13 cellular contexts compared by ENCODE assay signal in genomic region chr2:235330775-235331438, GRCh38.
DNase-seq lines count a peak whose midpoint lies in the region; ATAC-seq and TF ChIP-seq lines count a peak whose summit lies in the region.
"Had no signal": no experiment of that assay in that cellular context is flagged by ENCODE, and none has a peak within 500 bp of the region (broad histone marks: within the 10 kb centered on the region; RNA-seq: fewer than 3 reads in every experiment).

No MANE protein-coding gene starts in this region.

- no peaks in the 10 kb centered on the region for H3K36me3 Mint-ChIP-seq in natural killer cell treated with Interleukin-12 subunit alpha and Interleukin-12 subunit beta and Interleukin-15 and Interleukin-18, amount 100 ng/mL, for 72 hours

- H3K27me3 ChIP-seq in foreskin keratinocyte (peaks cover 6% of the 10 kb centered on the region), aorta (ENCODE audit: control insufficient read depth in 1 of 2, insufficient read depth in 2 of 2, low read length in 1 of 2) (no peaks in the 10 kb centered on the region)
- H3K27me3 ChIP-seq: pancreas had no signal

- H3K27ac Mint-ChIP-seq in natural killer cell treated with Interleukin-12 subunit alpha and Interleukin-12 subunit beta and Interleukin-15 and Interleukin-18, amount 100 ng/mL, for 72 hours = no peak overlapping the region

- ATAC-seq in foreskin keratinocyte (peak; percentile 86), aorta (ENCODE audit: low FRiP score) (no peak)
- ATAC-seq in natural killer cell treated with Interleukin-12 subunit alpha and Interleukin-12 subunit beta and Interleukin-15 and Interleukin-18, amount 100 ng/mL, for 72 hours = no peak

- peak; percentile 83 for DNase-seq in AG09309 (ENCODE audit: low read depth)
- DNase-seq in HS-27A (ENCODE audit: low read depth) = peak; percentile 27
- peak; percentile 77 to 85 for DNase-seq in foreskin keratinocyte
- no peak for DNase-seq in GM19240 (ENCODE audit: insufficient read length, low spot score)
- DNase-seq in aorta = no peak
- DNase-seq in natural killer cell treated with Interleukin-12 subunit alpha and Interleukin-12 subunit beta and Interleukin-15 and Interleukin-18, amount 100 ng/mL, for 72 hours (ENCODE audit: low spot score) = no peak
- DNase-seq in SHP77 (lab: John Stamatoyannopoulos, UW) = no peak
- DNase-seq: activated CD4-positive, alpha-beta T cell treated with anti-CD3 and anti-CD28 coated beads for 1 hour; activated gamma-delta T cell treated with Interleukin-2 at 50 U/mL for 16 hours; effector CD4-positive, alpha-beta T cell; pancreas had no signal

- H3K9me3 Mint-ChIP-seq in natural killer cell treated with Interleukin-12 subunit alpha and Interleukin-12 subunit beta and Interleukin-15 and Interleukin-18, amount 100 ng/mL, for 72 hours = no peaks in the 10 kb centered on the region

- intact Hi-C loops in aorta (cut with DNase I) = no loop called here

- 21 to 22% methylated on average over 11 of the region's 11 CpGs for WGBS in aorta, 2 donors

- H3K4me3 Mint-ChIP-seq in natural killer cell treated with Interleukin-12 subunit alpha and Interleukin-12 subunit beta and Interleukin-15 and Interleukin-18, amount 100 ng/mL, for 72 hours = no peak overlapping the region

- TF ChIP-seq CTCF in AG09309 (IDR thresholded peaks at IDR 0.05; ENCODE audit: control insufficient read depth, insufficient read depth, low read depth, low read length, missing control alignments) (no peak), WI38 (IDR thresholded peaks at IDR 0.05; ENCODE audit: low read depth, low read length) (no peak), foreskin keratinocyte (conservative IDR thresholded peaks at IDR 0.05) (no peak)

- no peaks in the 10 kb centered on the region for H3K4me1 Mint-ChIP-seq in natural killer cell treated with Interleukin-12 subunit alpha and Interleukin-12 subunit beta and Interleukin-15 and Interleukin-18, amount 100 ng/mL, for 72 hours (ENCODE audit: low read depth in 2 of 2)

- H3K9me3 ChIP-seq in aorta (ENCODE audit: control insufficient read depth, low read length) = peaks cover 6% of the 10 kb centered on the region
- H3K9me3 ChIP-seq: HAP-1, pancreas had no signal

- no peaks in the 10 kb centered on the region for H3K36me3 ChIP-seq in aorta (ENCODE audit: control insufficient read depth in 1 of 2, insufficient read depth in 2 of 2, low read length in 1 of 2)
- H3K36me3 ChIP-seq: HAP-1, pancreas had no signal

- H3K27ac ChIP-seq in foreskin keratinocyte (no peak overlapping the region), aorta (ENCODE audit: low read depth in 1 of 2, low read length in 2 of 2) (no peak overlapping the region)
- H3K27ac ChIP-seq: pancreas had no signal

- no peak overlapping the region for H3K4me3 ChIP-seq in AG09309 (ENCODE audit: control insufficient read depth, low read depth, low read length)
- 0 out of 2 replicates have a peak overlapping the region, but pooled peaks have one; percentile 14 for H3K4me3 ChIP-seq in WI38 (ENCODE audit: low read depth, low read length)
- H3K4me3 ChIP-seq in aorta (ENCODE audit: low read length in 2 of 2) = no peak overlapping the region
- H3K4me3 ChIP-seq: HAP-1, pancreas had no signal

- no peaks in the 10 kb centered on the region for H3K4me1 ChIP-seq in foreskin keratinocyte
- no peaks in the 10 kb centered on the region for H3K4me1 ChIP-seq in aorta (ENCODE audit: control insufficient read depth in 1 of 2, insufficient read depth in 2 of 2, low read length in 2 of 2)
- H3K4me1 ChIP-seq: HAP-1, pancreas had no signal

- H3K27me3 Mint-ChIP-seq in natural killer cell treated with Interleukin-12 subunit alpha and Interleukin-12 subunit beta and Interleukin-15 and Interleukin-18, amount 100 ng/mL, for 72 hours = peaks cover 15 to 32% of the 10 kb centered on the region in 2 donors

Comparison
In these comparisons a context has a peak if more than half of its experiments do, and no peak if none do; other contexts are left out.
1. DNase-seq: peak in AG09309 (single experiment), HS-27A (single experiment) and foreskin keratinocyte (2 of 2); none in GM19240 (single experiment), aorta (0 of 2), natural killer cell treated with Interleukin-12 subunit alpha and Interleukin-12 subunit beta and Interleukin-15 and Interleukin-18, amount 100 ng/mL, for 72 hours (single experiment) and SHP77 (0 of 2).